11 cellular contexts compared by ENCODE assay signal in genomic region chr14:55819610-55820304, GRCh38.
A peak's percentile ranks its signal among the peaks of the same experiment; 100 is the strongest.
DNase-seq lines count a peak whose midpoint lies in the region; ATAC-seq, FAIRE-seq and TF ChIP-seq lines count a peak whose summit lies in the region.
"Had no signal": no experiment of that assay in that cellular context is flagged by ENCODE, and none has a peak within 500 bp of the region (broad histone marks: within the 10 kb centered on the region; RNA-seq: fewer than 3 reads in every experiment).

No MANE protein-coding gene starts in this region.

- TF ChIP-seq CTCF in right lobe of liver (IDR thresholded peaks at IDR 0.05) (no peak), HepG2 (CRISPR knock-in tag; IDR thresholded peaks at IDR 0.05) (no peak), GM13976 (IDR thresholded peaks at IDR 0.05; ENCODE audit: borderline replicate concordance, control extremely low read depth, extremely low read depth, insufficient read depth, missing control alignments) (no peak), gastroesophageal sphincter (IDR thresholded peaks at IDR 0.05) (no peak)

- no peaks in the 10 kb centered on the region for H3K27me3 ChIP-seq in right lobe of liver
- H3K27me3 ChIP-seq in HepG2 (ENCODE audit: control insufficient read depth in 1 of 2, insufficient read depth in 2 of 2, low read length in 2 of 2) = no peaks in the 10 kb centered on the region
- no peaks in the 10 kb centered on the region for H3K27me3 ChIP-seq in gastroesophageal sphincter
- H3K27me3 ChIP-seq: testis had no signal

- FAIRE-seq in HepG2 (lab: Jason Lieb, UNC) = no peak
- FAIRE-seq: A204.1 had no signal

- no peak overlapping the region for H2AFZ ChIP-seq in HepG2 (ENCODE audit: low read length)

- 26% methylated on average over 8 of the region's 8 CpGs for WGBS in right lobe of liver (ENCODE audit: insufficient coverage, low coverage, low lambda C conversion rate, missing lambda C conversion rate)
- 2% methylated on average over 8 of the region's 8 CpGs for WGBS in HepG2 (ENCODE audit: low lambda C conversion rate)
- 65 to 84% methylated on average over 5 to 8 of the region's 8 CpGs for WGBS in gastroesophageal sphincter (ENCODE audit: low coverage in 1 of 2), 2 donors

- H3K4me1 ChIP-seq in right lobe of liver (no peaks in the 10 kb centered on the region), HepG2 (ENCODE audit: insufficient read depth, low read length) (no peaks in the 10 kb centered on the region), gastroesophageal sphincter (no peaks in the 10 kb centered on the region)
- H3K4me1 ChIP-seq: testis had no signal

- H3K36me3 ChIP-seq in right lobe of liver = no peaks in the 10 kb centered on the region
- H3K36me3 ChIP-seq in HepG2 (replicated peaks in 1 of 2; ENCODE audit: control insufficient read depth in 1 of 2, insufficient read depth in 2 of 2, low read length in 2 of 2) = no peaks in the 10 kb centered on the region
- H3K36me3 ChIP-seq in gastroesophageal sphincter = no peaks in the 10 kb centered on the region

- no peak overlapping the region for H3K9ac ChIP-seq in HepG2 (ENCODE audit: insufficient read depth, low read depth, low read length)

- in situ Hi-C loops in HepG2 (cut with HindIII; ENCODE audit: extremely low pct_ligation_motif_present, low pct_unique_long_range_greater_than_20kb) (no loop called here), GM13976 (cut with MboI; ENCODE audit: low sequenced_read_pairs, unreplicated experiment) (no loop called here)

- H3K9me3 ChIP-seq in right lobe of liver = no peaks in the 10 kb centered on the region
- H3K9me3 ChIP-seq in HepG2 (ENCODE audit: low read length) = peaks cover 5% of the 10 kb centered on the region; the same call in 1 of the 2 replicates
- H3K9me3 ChIP-seq in gastroesophageal sphincter = peaks cover 0 to 36% (median 0%) of the 10 kb centered on the region in 3 donors
- H3K9me3 ChIP-seq: testis had no signal

- no peaks in the 10 kb centered on the region for H3K79me2 ChIP-seq in HepG2 (ENCODE audit: insufficient read depth, low read length)

- BruUV-seq in HepG2 (replicated peaks; lab: Mats Ljungman, UMichigan) = no TSS peak

- no peak for TF ChIP-seq EP300 in HepG2 (IDR thresholded peaks at IDR 0.05; ENCODE audit: low read depth in 2 of 2, low read length in 2 of 2)
- no peak for TF ChIP-seq EP300 in HepG2 (CRISPR knock-in tag; IDR thresholded peaks at IDR 0.05; ENCODE audit: borderline replicate concordance)
- TF ChIP-seq EP300 in gastroesophageal sphincter (IDR thresholded peaks at IDR 0.05) = no peak

- H4K20me1 ChIP-seq in HepG2 (ENCODE audit: insufficient read depth, low read length) = no peaks in the 10 kb centered on the region

- no peak overlapping the region for H3K4me2 ChIP-seq in HepG2 (ENCODE audit: low read depth, low read length)

- intact Hi-C loops in right lobe of liver (cut with DNase I) (no loop called here), HepG2 (cut with micrococcal nuclease; ENCODE audit: unreplicated experiment) (no loop called here)

- CTCF ChIA-PET in HepG2 (lab: Yijun Ruan, JAX; ENCODE audit: low intra/inter-chr PET ratio, low total read pairs) = no interaction called here

- TF ChIP-seq POLR2A in right lobe of liver (IDR thresholded peaks at IDR 0.05) (no peak), HepG2 (IDR thresholded peaks at IDR 0.05; ENCODE audit: insufficient read depth in 1 of 2, low read depth in 2 of 2, low read length in 2 of 2) (no peak), gastroesophageal sphincter (IDR thresholded peaks at IDR 0.05) (no peak)

- no peak overlapping the region for H3K27ac ChIP-seq in right lobe of liver
- no peak overlapping the region for H3K27ac ChIP-seq in HepG2 (ENCODE audit: extremely low read length, insufficient read depth, low read length)
- H3K27ac ChIP-seq in gastroesophageal sphincter = no peak overlapping the region
- H3K27ac ChIP-seq: testis had no signal

- ATAC-seq in right lobe of liver (peak in 3 of 4 donors; percentile 33 to 75 (median 49)), HepG2 (no peak), HG02943 (IDR thresholded peaks at IDR 0.05; ENCODE audit: low read depth, unreplicated experiment) (peak; percentile 90), HG03457 (IDR thresholded peaks at IDR 0.05; ENCODE audit: unreplicated experiment) (no peak), SK-N-SH treated with all-trans-retinoic acid at 6 μM for 48 hours (no peak), gastroesophageal sphincter (no peak)

- POLR2A ChIA-PET in HepG2 (lab: Yijun Ruan, JAX) = no interaction called here

- TF ChIP-seq RAD21 in HepG2 (CRISPR knock-in tag; IDR thresholded peaks at IDR 0.05) = no peak

- H3K4me3 ChIP-seq in right lobe of liver = no peak overlapping the region
- no peak overlapping the region for H3K4me3 ChIP-seq in HepG2 (replicated peaks in 1 of 3; ENCODE audit: insufficient read depth in 1 of 3, low read depth in 2 of 3, low read length in 3 of 3)
- H3K4me3 ChIP-seq in gastroesophageal sphincter = no peak overlapping the region
- H3K4me3 ChIP-seq: testis had no signal

- DNase-seq in right lobe of liver (peak in 1 of 3 donors; percentile 19), HepG2 (ENCODE audit: low spot score) (no peak), NOMO-1 treated with dmso at 0.1 percent for 144 hours (lab: John Stamatoyannopoulos, UW; ENCODE audit: unreplicated experiment) (peak; percentile 60), GM13976 (ENCODE audit: low spot score) (no peak)
- DNase-seq: activated effector memory CD4-positive, alpha-beta T cell treated with Interleukin-2 at 50 U/mL for 16 hours; testis had no signal

TF ChIP-seq in HepG2, 621 proteins besides CTCF, POLR2A, EP300 and RAD21:
- no peak for TF ChIP-seq HBP1 (CRISPR knock-in tag; IDR thresholded peaks at IDR 0.05; ENCODE audit: low read depth)

TF ChIP-seq in SK-N-SH treated with all-trans-retinoic acid at 6 μM for 48 hours, 23 proteins besides CTCF, POLR2A, EP300 and RAD21:
- no peak for TF ChIP-seq ZNF565 (CRISPR knock-in tag; conservative IDR thresholded peaks at IDR 0.05; ENCODE audit: low read depth)
- TF ChIP-seq ZFP30 (CRISPR knock-in tag; IDR thresholded peaks at IDR 0.05) = no peak
- no peak for TF ChIP-seq ZC3H10 (CRISPR knock-in tag; IDR thresholded peaks at IDR 0.05)
- no peak for TF ChIP-seq RARB (CRISPR knock-in tag; IDR thresholded peaks at IDR 0.05)
- TF ChIP-seq POU6F1 (CRISPR knock-in tag; IDR thresholded peaks at IDR 0.05; ENCODE audit: borderline replicate concordance, low read depth) = no peak

Comparison
In these comparisons a context has a peak if more than half of its experiments do, and no peak if none do; other contexts are left out.
1. ATAC-seq: peak in right lobe of liver (3 of 4) and HG02943 (single experiment); none in HepG2 (single experiment), HG03457 (single experiment), SK-N-SH treated with all-trans-retinoic acid at 6 μM for 48 hours (single experiment) and gastroesophageal sphincter (single experiment).